ENCODE assay signal across 18 cellular contexts in genomic region chr10:102102421-102102820, GRCh38. TPM values are rescaled to one million over a fixed set of nuclear protein-coding genes. Genes with fewer than 3 reads are reported as not detected.
A peak's percentile ranks its signal among the peaks of the same experiment; 100 is the strongest.
DNase-seq lines count a peak whose midpoint lies in the region; ATAC-seq and TF ChIP-seq lines count a peak whose summit lies in the region.
"Had no signal": no experiment of that assay in that cellular context is flagged by ENCODE, and none has a peak within 500 bp of the region (broad histone marks: within the 10 kb centered on the region; RNA-seq: fewer than 3 reads in every experiment).

No MANE protein-coding gene starts in this region.

- peaks cover 3% of the 10 kb centered on the region; the same call in 1 of the 2 replicates for H3K27me3 Mint-ChIP-seq in HFFc6 (ENCODE audit: insufficient read depth)
- no peaks in the 10 kb centered on the region for H3K27me3 Mint-ChIP-seq in activated T-helper 17 cell treated with anti-CD3 and anti-CD28 coated beads, Interleukin-2, amount 50 U/mL, for 72 hours
- H3K27me3 Mint-ChIP-seq: IgD-negative memory B cell had no signal

- peak overlapping the region; percentile 69 for H3K27ac Mint-ChIP-seq in HFFc6
- H3K27ac Mint-ChIP-seq in activated T-helper 17 cell treated with anti-CD3 and anti-CD28 coated beads, Interleukin-2, amount 50 U/mL, for 72 hours, result peak overlapping the region; percentile 38
- H3K27ac Mint-ChIP-seq: CD8-positive, alpha-beta T cell had no signal

- peak; percentile 34 for DNase-seq in EL
- DNase-seq in HFFc6, result no peak
- DNase-seq in foreskin fibroblast, result peak; percentile 23 to 65
- no peak for DNase-seq in NCI-H345 treated with DMSO at 0.1 percent for 48 hours (lab: John Stamatoyannopoulos, UW; ENCODE audit: unreplicated experiment)
- no peak for DNase-seq in NCI-H2171 (lab: John Stamatoyannopoulos, UW)
- DNase-seq in retina, result no peak
- DNase-seq in AML-193 (lab: John Stamatoyannopoulos, UW), result no peak
- DNase-seq: CD8-positive, alpha-beta T cell; COR-L47; DMS153; DND-41; GOT3; KG1 had no signal

- H3K4me3 Mint-ChIP-seq in HFFc6, result no peak overlapping the region
- no peak overlapping the region for H3K4me3 Mint-ChIP-seq in activated T-helper 17 cell treated with anti-CD3 and anti-CD28 coated beads, Interleukin-2, amount 50 U/mL, for 72 hours
- H3K4me3 Mint-ChIP-seq: CD14-positive monocyte; CD8-positive, alpha-beta T cell; IgD-negative memory B cell had no signal

- TF ChIP-seq CTCF in HFFc6 (IDR thresholded peaks at IDR 0.05) (no peak), foreskin fibroblast (IDR thresholded peaks at IDR 0.05; ENCODE audit: low read depth, low read length) (no peak)

- H3K9me3 Mint-ChIP-seq in HFFc6, result no peaks in the 10 kb centered on the region
- no peaks in the 10 kb centered on the region for H3K9me3 Mint-ChIP-seq in activated T-helper 17 cell treated with anti-CD3 and anti-CD28 coated beads, Interleukin-2, amount 50 U/mL, for 72 hours
- H3K9me3 Mint-ChIP-seq: CD14-positive monocyte; CD8-positive, alpha-beta T cell; IgD-negative memory B cell had no signal

- no peak overlapping the region for H3K4me3 ChIP-seq in foreskin fibroblast (ENCODE audit: low read depth in 1 of 2, low read length in 2 of 2)
- H3K4me3 ChIP-seq: GM12878, HAP-1 had no signal

- H3K36me3 Mint-ChIP-seq in HFFc6 (ENCODE audit: low read depth), result no peaks in the 10 kb centered on the region
- peaks cover 6% of the 10 kb centered on the region for H3K36me3 Mint-ChIP-seq in activated T-helper 17 cell treated with anti-CD3 and anti-CD28 coated beads, Interleukin-2, amount 50 U/mL, for 72 hours (ENCODE audit: low read depth)

- peaks cover 10% of the 10 kb centered on the region for H3K4me1 Mint-ChIP-seq in HFFc6 (ENCODE audit: low read depth)
- H3K4me1 Mint-ChIP-seq in activated T-helper 17 cell treated with anti-CD3 and anti-CD28 coated beads, Interleukin-2, amount 50 U/mL, for 72 hours, result peaks cover 7% of the 10 kb centered on the region

- no peak for ATAC-seq in activated T-helper 17 cell treated with anti-CD3 and anti-CD28 coated beads, Interleukin-2, amount 50 U/mL, for 72 hours (replicated peaks)
- ATAC-seq: CD8-positive, alpha-beta T cell; GM12878 had no signal

RNA-seq across cellular contexts. Expression of gene LDB1, which starts 17.7 kb away (rescaled TPM):
- 10 to 100 TPM; 51.6 to 64.8 (median 59.3) TPM for total RNA-seq in HFFc6 (2021; fragmentation: NEBNext Ultra II Directional; extraction: Animal tissue kit (Norgen Biotek cat#: 25700))
- total RNA-seq in activated T-helper 17 cell treated with anti-CD3 and anti-CD28 coated beads, Interleukin-2, amount 50 U/mL, for 72 hours, result 10 to 100 TPM; 93.6 to 99.1 TPM

RNA-seq across cellular contexts. Expression of gene PPRC1, which starts 30.4 kb away (rescaled TPM):
- total RNA-seq in HFFc6 (2021; fragmentation: NEBNext Ultra II Directional; extraction: Animal tissue kit (Norgen Biotek cat#: 25700)), result 10 to 100 TPM; 49.4 to 56.6 (median 53.8) TPM
- 10 to 100 TPM; 34.5 to 71.3 TPM for total RNA-seq in activated T-helper 17 cell treated with anti-CD3 and anti-CD28 coated beads, Interleukin-2, amount 50 U/mL, for 72 hours

RNA-seq across cellular contexts. Expression of gene HPS6, which starts 37.3 kb away (rescaled TPM):
- 10 to 100 TPM; 22.0 to 29.4 (median 24.0) TPM for total RNA-seq in HFFc6 (2021; fragmentation: NEBNext Ultra II Directional; extraction: Animal tissue kit (Norgen Biotek cat#: 25700))
- total RNA-seq in activated T-helper 17 cell treated with anti-CD3 and anti-CD28 coated beads, Interleukin-2, amount 50 U/mL, for 72 hours, result 10 to 100 TPM; 12.5 to 21.6 TPM

RNA-seq across cellular contexts. Expression of gene ARMH3, which starts 46.4 kb away (rescaled TPM):
- 10 to 100 TPM; 18.0 to 21.7 (median 18.8) TPM for total RNA-seq in HFFc6 (2021; fragmentation: NEBNext Ultra II Directional; extraction: Animal tissue kit (Norgen Biotek cat#: 25700))
- 10 to 100 TPM; 27.7 to 38.5 TPM for total RNA-seq in activated T-helper 17 cell treated with anti-CD3 and anti-CD28 coated beads, Interleukin-2, amount 50 U/mL, for 72 hours

RNA-seq across cellular contexts. Expression of gene NOLC1, which starts 49.8 kb away (rescaled TPM):
- 10 to 100 TPM; 47.6 to 62.2 (median 58.4) TPM for total RNA-seq in HFFc6 (2021; fragmentation: NEBNext Ultra II Directional; extraction: Animal tissue kit (Norgen Biotek cat#: 25700))
- total RNA-seq in activated T-helper 17 cell treated with anti-CD3 and anti-CD28 coated beads, Interleukin-2, amount 50 U/mL, for 72 hours, result 100 to 1,000 TPM in 1 of 2 donors, 10 to 100 TPM in 1; 76.9 to 168 TPM

Comparison
In these comparisons a context has a peak if more than half of its experiments do, and no peak if none do; other contexts are left out.
1. DNase-seq: peak in EL (single experiment) and foreskin fibroblast (2 of 2); none in HFFc6 (single experiment), NCI-H345 treated with DMSO at 0.1 percent for 48 hours (single experiment), NCI-H2171 (single experiment), retina (single experiment) and AML-193 (0 of 2).